ENCODE assay signal across 22 cellular contexts in the genomic region with DNA sequence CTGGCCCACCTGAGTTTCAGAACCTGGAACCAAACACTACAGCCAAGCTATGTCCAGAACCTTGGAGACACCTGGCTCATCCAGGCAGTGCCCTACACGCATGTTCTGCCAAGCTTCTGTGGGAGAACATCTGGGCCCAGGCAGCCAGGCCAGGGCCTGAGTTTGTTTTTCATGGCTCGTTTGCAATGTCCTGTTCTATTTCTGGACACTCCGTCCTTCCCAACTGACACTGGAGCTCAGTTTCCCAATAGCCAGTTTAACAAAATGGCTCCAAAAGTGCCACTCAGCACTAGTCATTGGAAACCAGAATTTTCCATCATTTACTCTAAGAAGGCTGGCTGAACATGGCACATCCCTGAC. TPM values are rescaled to one million over a fixed set of nuclear protein-coding genes. Genes with fewer than 3 reads are reported as not detected.
A peak's percentile ranks its signal among the peaks of the same experiment; 100 is the strongest.
DNase-seq lines count a peak whose midpoint lies in the region; ATAC-seq, FAIRE-seq and TF ChIP-seq lines count a peak whose summit lies in the region.
"Had no signal": no experiment of that assay in that cellular context is flagged by ENCODE, and none has a peak within 500 bp of the region (broad histone marks: within the 10 kb centered on the region; RNA-seq: fewer than 3 reads in every experiment).

No MANE protein-coding gene starts in this region.

- H3K27me3 ChIP-seq in PC-3 (ENCODE audit: low read length) (no peaks in the 10 kb centered on the region), cardiac muscle cell (no peaks in the 10 kb centered on the region), spleen (replicated peaks in 1 of 7) (no peaks in the 10 kb centered on the region)
- H3K27me3 ChIP-seq: heart right ventricle, neutrophil, Peyer's patch had no signal

- TF ChIP-seq RAD21 in A549 (conservative IDR thresholded peaks at IDR 0.05 in 1 of 2, IDR thresholded peaks at IDR 0.05 in 1 of 2), result no peak

- H3K27ac Mint-ChIP-seq in nephron (peak overlapping the region in 2 of 3 experiments; percentile 66 to 74), endothelial cell (ENCODE audit: unreplicated experiment) (no peak overlapping the region)
- no peak overlapping the region for H3K27ac Mint-ChIP-seq in stimulated activated naive CD8-positive, alpha-beta T cell treated with anti-CD3 and anti-CD28 coated beads, Interleukin-15, amount 100 ng/mL, for 72 hours
- H3K27ac Mint-ChIP-seq: activated CD4-positive, alpha-beta T cell treated with anti-CD3 and anti-CD28 coated beads, Interleukin-2, amount 10 ng/mL, durations not matched to agents 24 days and 14 days; activated naive CD8-positive, alpha-beta T cell treated with anti-CD3 and anti-CD28 coated beads for 36 hours; activated T-helper 17 cell treated with anti-CD3 and anti-CD28 coated beads, Interleukin-2, amount 50 U/mL, for 72 hours had no signal

- TF ChIP-seq CTCF in A549 (IDR thresholded peaks at IDR 0.05) (no peak), PC-3 (conservative IDR thresholded peaks at IDR 0.05; ENCODE audit: low read depth, low read length) (no peak), cardiac muscle cell (IDR thresholded peaks at IDR 0.05; ENCODE audit: low read depth, low read length) (no peak), nephron (IDR thresholded peaks at IDR 0.05; ENCODE audit: unreplicated experiment in 3 of 3) (no peak), spleen (IDR thresholded peaks at IDR 0.05 in 8 of 11, conservative IDR thresholded peaks at IDR 0.05 in 3 of 11) (no peak), endothelial cell (IDR thresholded peaks at IDR 0.05; ENCODE audit: unreplicated experiment) (no peak)

- no peaks in the 10 kb centered on the region for H3K36me3 ChIP-seq in PC-3 (ENCODE audit: low read depth, low read length)
- H3K36me3 ChIP-seq in cardiac muscle cell, result no peaks in the 10 kb centered on the region
- no peaks in the 10 kb centered on the region for H3K36me3 ChIP-seq in spleen
- H3K36me3 ChIP-seq: heart right ventricle, neutrophil, Peyer's patch had no signal

- no peaks in the 10 kb centered on the region for H3K27me3 Mint-ChIP-seq in nephron (ENCODE audit: low read depth)
- peaks cover 12% of the 10 kb centered on the region for H3K27me3 Mint-ChIP-seq in stimulated activated naive CD8-positive, alpha-beta T cell treated with anti-CD3 and anti-CD28 coated beads, Interleukin-15, amount 100 ng/mL, for 72 hours
- H3K27me3 Mint-ChIP-seq in endothelial cell (ENCODE audit: unreplicated experiment), result no peaks in the 10 kb centered on the region

- no peaks in the 10 kb centered on the region for H4K20me1 ChIP-seq in PC-3 (ENCODE audit: low read length)

- H3K4me3 Mint-ChIP-seq in nephron (no peak overlapping the region), endothelial cell (ENCODE audit: unreplicated experiment) (no peak overlapping the region)
- H3K4me3 Mint-ChIP-seq in stimulated activated naive CD8-positive, alpha-beta T cell treated with anti-CD3 and anti-CD28 coated beads, Interleukin-15, amount 100 ng/mL, for 72 hours, result no peak overlapping the region
- H3K4me3 Mint-ChIP-seq: activated CD4-positive, alpha-beta T cell treated with anti-CD3 and anti-CD28 coated beads, Interleukin-2, amount 10 ng/mL, durations not matched to agents 24 days and 14 days; activated naive CD8-positive, alpha-beta T cell treated with anti-CD3 and anti-CD28 coated beads for 36 hours; activated T-helper 17 cell treated with anti-CD3 and anti-CD28 coated beads, Interleukin-2, amount 50 U/mL, for 72 hours had no signal

- H3K79me2 ChIP-seq in PC-3 (ENCODE audit: low read length), result no peaks in the 10 kb centered on the region

- no peaks in the 10 kb centered on the region for H3K9me3 ChIP-seq in A549
- no peaks in the 10 kb centered on the region for H3K9me3 ChIP-seq in PC-3 (ENCODE audit: low read length)
- H3K9me3 ChIP-seq in cardiac muscle cell (ENCODE audit: low read depth), result no peaks in the 10 kb centered on the region
- H3K9me3 ChIP-seq in spleen, result no peaks in the 10 kb centered on the region
- H3K9me3 ChIP-seq: neutrophil, Peyer's patch had no signal

- CTCF ChIA-PET in A549 (lab: Yijun Ruan, JAX) (interaction anchor here (1.0 to 2.2 kb wide), 3 partner anchors 10 to 38 kb away, joined by 3 to 6 read pairs (median 5); no protein-coding TSS in a partner anchor), PC-3 (lab: Charles Lee) (no interaction called here)

- H3K4me1 Mint-ChIP-seq in nephron (peaks cover 13% of the 10 kb centered on the region), endothelial cell (ENCODE audit: unreplicated experiment) (no peaks in the 10 kb centered on the region)
- no peaks in the 10 kb centered on the region for H3K4me1 Mint-ChIP-seq in stimulated activated naive CD8-positive, alpha-beta T cell treated with anti-CD3 and anti-CD28 coated beads, Interleukin-15, amount 100 ng/mL, for 72 hours
- H3K4me1 Mint-ChIP-seq: activated CD4-positive, alpha-beta T cell treated with anti-CD3 and anti-CD28 coated beads, Interleukin-2, amount 10 ng/mL, durations not matched to agents 24 days and 14 days; activated T-helper 17 cell treated with anti-CD3 and anti-CD28 coated beads, Interleukin-2, amount 50 U/mL, for 72 hours had no signal

- H3K9ac ChIP-seq in PC-3 (ENCODE audit: low read length), result no peak overlapping the region

- no TSS peak for BruUV-seq in PC-3 (replicated peaks; lab: Mats Ljungman, UMichigan)

- no peaks in the 10 kb centered on the region for H3F3A ChIP-seq in PC-3 (ENCODE audit: low read length, unreplicated experiment)

- POLR2A ChIA-PET in A549 (lab: Yijun Ruan, JAX) (interaction anchor here (0.9 kb wide), 1 partner anchor 49 kb away, joined by 3 read pairs; no protein-coding TSS in a partner anchor), PC-3 (lab: Charles Lee; ENCODE audit: unreplicated experiment) (no interaction called here)

- H3K4me2 ChIP-seq in A549 (peak overlapping the region; percentile 80), PC-3 (ENCODE audit: low read length) (peak overlapping the region; percentile 47)

- H3K9me3 Mint-ChIP-seq in nephron (no peaks in the 10 kb centered on the region), endothelial cell (ENCODE audit: unreplicated experiment) (no peaks in the 10 kb centered on the region)
- peaks cover 14% of the 10 kb centered on the region in 2 donors for H3K9me3 Mint-ChIP-seq in stimulated activated naive CD8-positive, alpha-beta T cell treated with anti-CD3 and anti-CD28 coated beads, Interleukin-15, amount 100 ng/mL, for 72 hours
- H3K9me3 Mint-ChIP-seq: activated CD4-positive, alpha-beta T cell treated with anti-CD3 and anti-CD28 coated beads, Interleukin-2, amount 10 ng/mL, durations not matched to agents 24 days and 14 days; activated naive CD8-positive, alpha-beta T cell treated with anti-CD3 and anti-CD28 coated beads for 36 hours; activated T-helper 17 cell treated with anti-CD3 and anti-CD28 coated beads, Interleukin-2, amount 50 U/mL, for 72 hours had no signal

- peaks cover 56% of the 10 kb centered on the region for H3K4me1 ChIP-seq in A549
- H3K4me1 ChIP-seq in PC-3 (ENCODE audit: insufficient read depth, low read length), result peaks cover 32% of the 10 kb centered on the region
- H3K4me1 ChIP-seq in cardiac muscle cell (ENCODE audit: low read depth), result peaks cover 45% of the 10 kb centered on the region
- H3K4me1 ChIP-seq in spleen, result no peaks in the 10 kb centered on the region

- intact Hi-C loops in PC-3 (cut with micrococcal nuclease), result no loop called here
- intact Hi-C loops in spleen (cut with DNase I; ENCODE audit: low total_unique reads), result no loop called here

- H3K36me3 Mint-ChIP-seq in nephron (ENCODE audit: low read depth), result no peaks in the 10 kb centered on the region
- H3K36me3 Mint-ChIP-seq in endothelial cell (ENCODE audit: low read depth, unreplicated experiment), result no peaks in the 10 kb centered on the region
- H3K36me3 Mint-ChIP-seq: activated naive CD8-positive, alpha-beta T cell treated with anti-CD3 and anti-CD28 coated beads for 36 hours had no signal

- H3K9me2 ChIP-seq in PC-3 (replicated peaks; ENCODE audit: low read length), result no peaks in the 10 kb centered on the region

- TF ChIP-seq EP300 in A549 (IDR thresholded peaks at IDR 0.05), result no peak

- no peak overlapping the region for H2AFZ ChIP-seq in PC-3 (ENCODE audit: low read length)

- no peak overlapping the region for H3K4me3 ChIP-seq in A549
- no peak overlapping the region for H3K4me3 ChIP-seq in PC-3 (ENCODE audit: low read length)
- H3K4me3 ChIP-seq in cardiac muscle cell, result no peak overlapping the region
- H3K4me3 ChIP-seq in spleen, result no peak overlapping the region
- H3K4me3 ChIP-seq: heart right ventricle, Peyer's patch had no signal

- DNase-seq in A549 (ENCODE audit: low read depth in 1 of 2, low spot score in 1 of 2) (no peak), PC-3 (no peak), cardiac muscle cell (ENCODE audit: low read depth in 1 of 2, low spot score in 1 of 2) (peak in 1 of 2 donors; percentile 15), spleen (no peak), endothelial cell (ENCODE audit: low spot score) (no peak)
- DNase-seq in stimulated activated naive CD8-positive, alpha-beta T cell treated with anti-CD3 and anti-CD28 coated beads, Interleukin-15, amount 100 ng/mL, for 72 hours, result no peak
- no peak for DNase-seq in activated CD4-positive, alpha-beta T cell treated with anti-CD3 and anti-CD28 coated beads, Interleukin-2, amount 50 U/mL, for 1 hour
- DNase-seq: activated CD4-positive, alpha-beta T cell treated with anti-CD3 and anti-CD28 coated beads, Interleukin-2, amount 10 ng/mL, durations not matched to agents 24 days and 14 days; activated naive CD8-positive, alpha-beta T cell treated with anti-CD3 and anti-CD28 coated beads for 36 hours; C1 segment of cervical spinal cord; NK-92 treated with Interleukin-12 subunit alpha and Interleukin-12 subunit beta, amount 100 ng/mL, for 24 hours; Peyer's patch; retina; stimulated activated CD4-positive, alpha-beta T cell treated with anti-CD3 and anti-CD28 coated beads, Interleukin-15, amount 100 ng/mL, for 24 hours had no signal

- no peak for TF ChIP-seq POLR2A in A549 (IDR thresholded peaks at IDR 0.05; ENCODE audit: low read length)
- TF ChIP-seq POLR2A in spleen (IDR thresholded peaks at IDR 0.05), result no peak

- 69% methylated on average over 3 of the region's 3 CpGs for WGBS in A549 (ENCODE audit: missing lambda C conversion rate)
- WGBS in spleen, 5 donors, result 69 to 86% (median 80%) methylated on average over 3 of the region's 3 CpGs

- FAIRE-seq in A549 (lab: Jason Lieb, UNC), result no peak
- FAIRE-seq: endometrium, H1 had no signal

- peak overlapping the region; percentile 85 for H3K27ac ChIP-seq in A549
- peak overlapping the region; percentile 72 for H3K27ac ChIP-seq in PC-3 (ENCODE audit: low read length)
- peak overlapping the region; percentile 61 for H3K27ac ChIP-seq in cardiac muscle cell
- no peak overlapping the region for H3K27ac ChIP-seq in spleen
- H3K27ac ChIP-seq: HL-60, neutrophil, Peyer's patch, VCaP had no signal

- no peak for ATAC-seq in A549
- no peak for ATAC-seq in PC-3
- ATAC-seq in stimulated activated naive CD8-positive, alpha-beta T cell treated with anti-CD3 and anti-CD28 coated beads, Interleukin-15, amount 100 ng/mL, for 72 hours, result no peak
- ATAC-seq: activated T-helper 17 cell treated with anti-CD3 and anti-CD28 coated beads, Interleukin-2, amount 50 U/mL, for 72 hours had no signal

RNA-seq across cellular contexts. Expression of gene SH3RF2, which starts 38.6 kb away (rescaled TPM):
- polyA plus RNA-seq in A549 (2011; rRNA removed) (6.0 and 6.9 TPM in 2 replicates), A549 (2017; fragmentation: RNase III; extraction: RNeasy Plus Mini Kit Qiagen cat#74134 plus additional on column Dnase treatment) (3.9 to 4.1 TPM (median 4.1 TPM) in 3 replicates), cardiac muscle cell (38.3 and 59.3 TPM in 2 replicates), spleen (under 1 TPM; 0.04 to 0.11 (median 0.10) TPM)
- polyA plus RNA-seq in A549 (2012; cell fraction: cytosol; rRNA removed), result 4.0 and 4.1 TPM in 2 replicates
- polyA plus RNA-seq in A549 (2012; cell fraction: nucleus; rRNA removed), result 9.6 and 11.8 TPM in 2 replicates
- polyA minus RNA-seq in A549 (2011; rRNA and poly(A)+ RNA removed), result 11.5 and 13.2 TPM in 2 replicates
- total RNA-seq in PC-3 (2014; rRNA removed) (5.9 and 6.2 TPM in 2 replicates), cardiac muscle cell (27.9 and 43.1 TPM in 2 replicates), spleen (under 1 TPM in 5 of 7 donors, not detected in 2; 0.07 to 0.44 (median 0.13) TPM), endothelial cell (ENCODE audit: unreplicated experiment) (0.23 TPM)
- total RNA-seq: activated naive CD8-positive, alpha-beta T cell treated with anti-CD3 and anti-CD28 coated beads for 36 hours had no signal

Comparison
In these comparisons a context has a peak if more than half of its experiments do, and no peak if none do; other contexts are left out.
1. H3K27ac ChIP-seq: peak in A549 (2 of 2), PC-3 (single experiment) and cardiac muscle cell (single experiment); none in spleen (0 of 8).
2. H3K27ac Mint-ChIP-seq: peak in nephron (2 of 3); none in stimulated activated naive CD8-positive, alpha-beta T cell treated with anti-CD3 and anti-CD28 coated beads, Interleukin-15, amount 100 ng/mL, for 72 hours (0 of 2) and endothelial cell (single experiment).